ENCODE assay signal across 11 cellular contexts in the genomic region with DNA sequence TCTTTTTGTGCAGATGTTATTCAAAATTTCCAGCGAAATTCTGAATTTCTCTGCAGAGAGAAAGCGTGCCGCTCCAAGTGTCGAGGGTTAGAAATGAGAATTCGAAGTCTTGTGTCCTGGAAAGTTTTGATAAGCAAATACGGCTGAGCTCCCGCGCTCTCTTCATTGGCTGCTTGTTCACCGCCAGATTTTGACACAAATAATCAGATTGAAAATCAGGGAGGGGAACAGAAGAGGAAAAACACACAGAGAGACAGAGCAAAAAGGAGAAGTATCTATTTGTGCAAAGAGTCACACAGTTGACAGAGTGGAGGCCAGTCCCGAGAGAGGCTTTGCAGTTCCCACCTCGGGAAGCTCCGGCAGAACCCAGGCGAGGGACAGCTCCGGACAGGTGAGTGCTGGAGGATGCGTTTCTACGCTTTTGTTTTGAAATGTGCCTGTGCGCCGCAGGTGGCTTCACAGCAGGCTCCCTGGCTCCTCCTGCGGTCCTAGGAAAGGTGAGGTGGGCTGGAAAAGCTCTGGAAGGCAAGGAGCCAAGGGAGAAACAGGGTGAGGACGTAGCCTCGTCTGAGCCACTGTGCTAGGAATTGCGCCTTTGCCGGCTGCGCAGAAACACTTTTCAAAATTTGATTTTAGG. TPM values are rescaled to one million over a fixed set of nuclear protein-coding genes. Genes with fewer than 3 reads are reported as not detected.
DNase-seq lines count a peak whose midpoint lies in the region; ATAC-seq and TF ChIP-seq lines count a peak whose summit lies in the region.
"Had no signal": no experiment of that assay in that cellular context is flagged by ENCODE, and none has a peak within 500 bp of the region (broad histone marks: within the 10 kb centered on the region; RNA-seq: fewer than 3 reads in every experiment).

Gene GFI1B, plus strand, starts transcription at position 244 of the 637 bp plus-strand sequence. CDS start 7,985 bp downstream, outside the sequence.

- intact Hi-C loops in psoas muscle (cut with DNase I) = no loop called here

- H3K27ac ChIP-seq in psoas muscle = no peak within 1 kb of the TSS
- H3K27ac ChIP-seq: spleen had no signal

- peak within 1 kb of the TSS; percentile 51 for H3K4me3 Mint-ChIP-seq in WTC11
- H3K4me3 Mint-ChIP-seq in naive B cell = peak within 1 kb of the TSS in 6 of 8 donors; percentile 43 to 74 (median 70)
- H3K4me3 Mint-ChIP-seq: nephron progenitor cell had no signal

- TF ChIP-seq EP300 in Ishikawa (IDR thresholded peaks at IDR 0.05; ENCODE audit: borderline replicate concordance) = no peak

- no peak within 1 kb of the TSS for H3K27ac Mint-ChIP-seq in WTC11
- no peak within 1 kb of the TSS for H3K27ac Mint-ChIP-seq in naive B cell
- H3K27ac Mint-ChIP-seq: nephron progenitor cell had no signal

- ATAC-seq in WTC11 (peak; percentile 48), naive B cell (ENCODE audit: low read depth in 2 of 2) (peak; percentile 22 to 44), psoas muscle (no peak), HG03342 (IDR thresholded peaks at IDR 0.05; ENCODE audit: unreplicated experiment) (no peak)

- 26 to 28% (median 28%) methylated on average over 24 of the region's 24 CpGs for WGBS in psoas muscle, 3 donors

- H3K4me1 Mint-ChIP-seq in WTC11 (peaks cover 19% of the 10 kb centered on the region), naive B cell (peaks cover 16 to 38% (median 37%) of the 10 kb centered on the region in 3 donors)

- CTCF ChIA-PET in WTC11 (lab: Charles Lee) = interaction anchor here (0.8 to 3.2 kb wide), 19 partner anchors 10 to 210 kb away, joined by 3 to 43 read pairs (median 5); partner anchors contain the start of genes GTF3C5 and TSC1

- H3K9me3 Mint-ChIP-seq in WTC11 (peaks cover 5% of the 10 kb centered on the region), naive B cell (peaks cover 0 to 2% (median 0%) of the 10 kb centered on the region in 7 donors)
- H3K9me3 Mint-ChIP-seq: nephron progenitor cell had no signal

- no peak for TF ChIP-seq RAD21 in Ishikawa (IDR thresholded peaks at IDR 0.05; ENCODE audit: low read depth)

- peaks cover 0 to 44% (median 2%) of the 10 kb centered on the region in 3 donors for H3K27me3 ChIP-seq in psoas muscle (ENCODE audit: insufficient read depth in 3 of 3, low read length in 2 of 3)

- no peaks in the 10 kb centered on the region for H3K4me1 ChIP-seq in psoas muscle

- POLR2A ChIA-PET in WTC11 (lab: Charles Lee) = interaction anchor here (0.6 kb wide), 1 partner anchor 264 kb away, joined by 4 read pairs; no protein-coding TSS in a partner anchor

- DNase-seq in ELF-1 (ENCODE audit: low read depth, low spot score) = peak; percentile 56
- DNase-seq in WTC11 (ENCODE audit: low spot score) = peak; percentile 57
- DNase-seq in naive B cell = no peak
- no peak for DNase-seq in NCI-H2196 treated with DMSO at 0.1 percent for 48 hours (lab: John Stamatoyannopoulos, UW; ENCODE audit: unreplicated experiment)
- no peak for DNase-seq in psoas muscle
- DNase-seq: nephron progenitor cell, spleen had no signal

- H3K4me3 ChIP-seq in psoas muscle = no peak within 1 kb of the TSS

- no peaks in the 10 kb centered on the region for H3K36me3 ChIP-seq in psoas muscle (ENCODE audit: insufficient read depth in 1 of 2, low read depth in 1 of 2)
- H3K36me3 ChIP-seq: spleen had no signal

- no peaks in the 10 kb centered on the region for H3K9me3 ChIP-seq in psoas muscle
- H3K9me3 ChIP-seq: spleen had no signal

- H3K27me3 Mint-ChIP-seq in WTC11 (ENCODE audit: low read depth) = peaks cover 49% of the 10 kb centered on the region
- H3K27me3 Mint-ChIP-seq in naive B cell = peaks cover 44 to 60% (median 59%) of the 10 kb centered on the region in 3 donors

- TF ChIP-seq CTCF in WTC11 (IDR thresholded peaks at IDR 0.05) (no peak), psoas muscle (IDR thresholded peaks at IDR 0.05) (no peak)

- no peaks in the 10 kb centered on the region for H3K36me3 Mint-ChIP-seq in WTC11
- H3K36me3 Mint-ChIP-seq in naive B cell = no peaks in the 10 kb centered on the region

TF ChIP-seq in Ishikawa, 13 proteins besides CTCF, POLR2A, EP300 and RAD21:
- TF ChIP-seq, protein P1, sequence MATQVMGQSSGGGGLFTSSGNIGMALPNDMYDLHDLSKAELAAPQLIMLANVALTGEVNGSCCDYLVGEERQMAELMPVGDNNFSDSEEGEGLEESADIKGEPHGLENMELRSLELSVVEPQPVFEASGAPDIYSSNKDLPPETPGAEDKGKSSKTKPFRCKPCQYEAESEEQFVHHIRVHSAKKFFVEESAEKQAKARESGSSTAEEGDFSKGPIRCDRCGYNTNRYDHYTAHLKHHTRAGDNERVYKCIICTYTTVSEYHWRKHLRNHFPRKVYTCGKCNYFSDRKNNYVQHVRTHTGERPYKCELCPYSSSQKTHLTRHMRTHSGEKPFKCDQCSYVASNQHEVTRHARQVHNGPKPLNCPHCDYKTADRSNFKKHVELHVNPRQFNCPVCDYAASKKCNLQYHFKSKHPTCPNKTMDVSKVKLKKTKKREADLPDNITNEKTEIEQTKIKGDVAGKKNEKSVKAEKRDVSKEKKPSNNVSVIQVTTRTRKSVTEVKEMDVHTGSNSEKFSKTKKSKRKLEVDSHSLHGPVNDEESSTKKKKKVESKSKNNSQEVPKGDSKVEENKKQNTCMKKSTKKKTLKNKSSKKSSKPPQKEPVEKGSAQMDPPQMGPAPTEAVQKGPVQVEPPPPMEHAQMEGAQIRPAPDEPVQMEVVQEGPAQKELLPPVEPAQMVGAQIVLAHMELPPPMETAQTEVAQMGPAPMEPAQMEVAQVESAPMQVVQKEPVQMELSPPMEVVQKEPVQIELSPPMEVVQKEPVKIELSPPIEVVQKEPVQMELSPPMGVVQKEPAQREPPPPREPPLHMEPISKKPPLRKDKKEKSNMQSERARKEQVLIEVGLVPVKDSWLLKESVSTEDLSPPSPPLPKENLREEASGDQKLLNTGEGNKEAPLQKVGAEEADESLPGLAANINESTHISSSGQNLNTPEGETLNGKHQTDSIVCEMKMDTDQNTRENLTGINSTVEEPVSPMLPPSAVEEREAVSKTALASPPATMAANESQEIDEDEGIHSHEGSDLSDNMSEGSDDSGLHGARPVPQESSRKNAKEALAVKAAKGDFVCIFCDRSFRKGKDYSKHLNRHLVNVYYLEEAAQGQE (IDR thresholded peaks at IDR 0.05; ENCODE audit: low read depth) = peak; percentile 64
- TF ChIP-seq CREB1 (IDR thresholded peaks at IDR 0.05; ENCODE audit: low read depth) = no peak

TF ChIP-seq in WTC11, 78 proteins besides CTCF, POLR2A, EP300 and RAD21:
- TF ChIP-seq, protein P2, sequence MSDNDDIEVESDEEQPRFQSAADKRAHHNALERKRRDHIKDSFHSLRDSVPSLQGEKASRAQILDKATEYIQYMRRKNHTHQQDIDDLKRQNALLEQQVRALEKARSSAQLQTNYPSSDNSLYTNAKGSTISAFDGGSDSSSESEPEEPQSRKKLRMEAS (CRISPR knock-in tag; IDR thresholded peaks at IDR 0.05) = no peak
- TF ChIP-seq ZNF416 (CRISPR knock-in tag; IDR thresholded peaks at IDR 0.05) = no peak
- TF ChIP-seq ATF1 (CRISPR knock-in tag; IDR thresholded peaks at IDR 0.05) = no peak
- TF ChIP-seq GTF2I (CRISPR knock-in tag; conservative IDR thresholded peaks at IDR 0.05) = no peak
- TF ChIP-seq ZNF512 (CRISPR knock-in tag; IDR thresholded peaks at IDR 0.05; ENCODE audit: borderline replicate concordance) = 0 out of 2 replicates have a peak, but pooled peaks have one; percentile 1
- TF ChIP-seq MYBL2 (CRISPR knock-in tag; IDR thresholded peaks at IDR 0.05) = no peak
- TF ChIP-seq SMAD3 (CRISPR knock-in tag; IDR thresholded peaks at IDR 0.05; ENCODE audit: borderline replicate concordance) = no peak
- TF ChIP-seq CDX4 (CRISPR knock-in tag; IDR thresholded peaks at IDR 0.05; ENCODE audit: borderline replicate concordance) = no peak
- TF ChIP-seq ZNF423 (CRISPR knock-in tag; IDR thresholded peaks at IDR 0.05) = peak; percentile 78
TF ChIP-seq in WTC11: peak in this region for 2.

RNA-seq across cellular contexts. Expression of gene GFI1B, which starts in this region (rescaled TPM):
- total RNA-seq in WTC11 (2021) (0.41 to 0.78 TPM (median 0.77 TPM) in 3 replicates), psoas muscle (not detected)
- polyA plus RNA-seq in naive B cell (ENCODE audit: low read depth in 6 of 6) (1 to 10 TPM in 2 of 6 donors, under 1 TPM in 3, not detected in 1; 0.38 to 1.4 (median 0.89) TPM), psoas muscle (under 1 TPM; 0.07 to 0.14 (median 0.12) TPM)
- total RNA-seq: endothelial cell of umbilical vein, MCF 10A had no signal

Comparison
In these comparisons a context has a peak if more than half of its experiments do, and no peak if none do; other contexts are left out.
1. Peak in DNase-seq and ATAC-seq in WTC11; RNA of the gene not detected or under 1 TPM.
2. ATAC-seq: peak in naive B cell (2 of 2); none in psoas muscle (0 of 4) and HG03342 (single experiment).